In the genomic region with DNA sequence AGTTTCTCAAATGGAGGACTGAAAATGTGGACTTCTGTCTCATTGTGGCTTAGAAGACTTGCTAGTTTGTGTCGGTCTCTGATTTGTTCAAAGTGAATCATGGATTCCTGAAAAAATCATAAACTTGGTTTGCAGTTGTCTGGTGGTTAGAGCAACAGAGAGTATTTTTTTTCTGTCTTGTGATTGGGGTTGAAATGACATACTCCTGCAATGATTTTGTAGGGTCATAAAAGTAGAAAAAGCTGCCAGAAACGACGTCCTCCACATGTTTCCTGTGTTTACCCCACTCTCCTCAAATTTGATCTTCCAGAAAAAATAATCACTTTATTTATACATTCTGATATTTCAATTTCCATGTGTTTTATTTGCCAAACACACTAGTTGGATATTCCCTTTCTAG, we compare ENCODE assay signal across 34 cellular contexts.
"Had no signal": no experiment of that assay in that cellular context is flagged by ENCODE, and none has a peak within 500 bp of the region (broad histone marks: within the 10 kb centered on the region; RNA-seq: fewer than 3 reads in every experiment).

No MANE protein-coding gene starts in this region.

- H3K4me1 ChIP-seq: Peyer's patch, SJSA1 had no signal

- H3K9me3 ChIP-seq: Peyer's patch, SJSA1, SK-N-SH had no signal

- H3K4me3 ChIP-seq: Peyer's patch, SJSA1 had no signal

- H3K36me3 ChIP-seq: Peyer's patch, SJSA1 had no signal

- H3K4me2 ChIP-seq: SK-N-SH had no signal

- H3K27ac ChIP-seq: Peyer's patch, SJSA1, VCaP had no signal

- DNase-seq: activated B cell treated with CpG ODN at 0.5 μM for 24 hours; activated CD4-positive, alpha-beta memory T cell treated with anti-CD3 and anti-CD28 coated beads, Interleukin-2, amount 10 ng/mL, durations not matched to agents 7 days and 5 days; activated CD4-positive, alpha-beta T cell treated with anti-CD3 and anti-CD28 coated beads for 1 hour; activated CD4-positive, alpha-beta T cell treated with anti-CD3 and anti-CD28 coated beads for 48 hours; activated CD8-positive, alpha-beta memory T cell treated with anti-CD3 and anti-CD28 coated beads for 24 hours; activated CD8-positive, alpha-beta memory T cell treated with anti-CD3 and anti-CD28 coated beads, Interleukin-2, amount 10 ng/mL, durations not matched to agents 7 days and 5 days; activated CD8-positive, alpha-beta memory T cell treated with anti-CD3 and anti-CD28 coated beads, Interleukin-2, amount 50 U/mL, for 48 hours; activated effector memory CD4-positive, alpha-beta T cell treated with Interleukin-2 at 50 U/mL for 16 hours; activated naive CD4-positive, alpha-beta T cell treated with anti-CD3 and anti-CD28 coated beads, Interleukin-2, amount 10 ng/mL, durations not matched to agents 7 days and 5 days; activated naive CD8-positive, alpha-beta T cell treated with anti-CD3 and anti-CD28 coated beads, Interleukin-2, amount 50 U/mL, for 24 hours; activated T-cell treated with anti-CD3 and anti-CD28 coated beads, Interleukin-2, amount 50 U/mL, for 48 hours; anterior cingulate cortex; caudate nucleus; cerebellar nuclear complex; NCI-H1092 treated with DMSO at 0.1 percent for 48 hours; NCI-H1417; NCI-H187 treated with DMSO at 0.1 percent for 48 hours; NCI-H2081; NCI-H2171 treated with DMSO at 0.1 percent for 48 hours; NCI-H2227 treated with DMSO at 0.1 percent for 48 hours; NCI-H446 treated with DMSO at 0.1 percent for 48 hours; NCI-H524; NCI-H69; NCI-H82; NK-92 treated with Interleukin-12 subunit alpha and Interleukin-12 subunit beta, amount 100 ng/mL, for 24 hours; PC-3; Peyer's patch; RPMI8226; SHP77 treated with DMSO at 0.1 percent for 48 hours; SK-N-SH; T-cell; T-helper 17 cell had no signal

- ATAC-seq: activated CD8-positive, alpha-beta memory T cell treated with anti-CD3 and anti-CD28 coated beads, Interleukin-2, amount 10 ng/mL, durations not matched to agents 7 days and 5 days; activated naive CD8-positive, alpha-beta T cell treated with anti-CD3 and anti-CD28 coated beads, Interleukin-2, amount 50 U/mL, for 24 hours; PC-3; T-cell; T-helper 17 cell had no signal

- H3K27me3 ChIP-seq: Peyer's patch, SJSA1 had no signal

- H3K9ac ChIP-seq: SK-N-SH had no signal
